In genomic region chr15:69535101-69535638, GRCh38 we compare ENCODE assay signal across 19 cellular contexts.
A peak's percentile ranks its signal among the peaks of the same experiment; 100 is the strongest.
DNase-seq lines count a peak whose midpoint lies in the region; ATAC-seq and TF ChIP-seq lines count a peak whose summit lies in the region.
"Had no signal": no experiment of that assay in that cellular context is flagged by ENCODE, and none has a peak within 500 bp of the region (broad histone marks: within the 10 kb centered on the region; RNA-seq: fewer than 3 reads in every experiment).

No MANE protein-coding gene starts in this region.

- no peaks in the 10 kb centered on the region for H3K23me2 ChIP-seq in H9 (ENCODE audit: insufficient read length, low read depth, low read length, poor library complexity, severe bottlenecking)

- no peak overlapping the region for H2BK5ac ChIP-seq in H9 (ENCODE audit: insufficient read length, low read length)

- H3K4ac ChIP-seq in H9 (ENCODE audit: low read depth, low read length), result no peak overlapping the region

- no peak overlapping the region for H2BK15ac ChIP-seq in H9 (ENCODE audit: low read depth, low read length)

- H4K20me1 ChIP-seq in H9 (ENCODE audit: control insufficient read depth, insufficient read depth, insufficient read length), result no peaks in the 10 kb centered on the region

- H3K4me2 ChIP-seq in H9 (ENCODE audit: insufficient read depth, insufficient read length, low read length), result no peak overlapping the region
- H3K4me2 ChIP-seq: hepatocyte had no signal

- no peak overlapping the region for H3K18ac ChIP-seq in H9 (ENCODE audit: insufficient read length, low read depth, low read length)

- H3K9me3 Mint-ChIP-seq in HFFc6 (no peaks in the 10 kb centered on the region), H9 (no peaks in the 10 kb centered on the region)
- H3K9me3 Mint-ChIP-seq in naive thymus-derived CD8-positive, alpha-beta T cell, result no peaks in the 10 kb centered on the region
- H3K9me3 Mint-ChIP-seq: effector memory CD8-positive, alpha-beta T cell had no signal

- no peak overlapping the region for H2BK120ac ChIP-seq in H9 (ENCODE audit: low read depth, low read length, poor library complexity, severe bottlenecking)

- H3K27ac Mint-ChIP-seq in HFFc6, result no peak overlapping the region
- peak overlapping the region in 1 of 3 experiments; percentile 62; a peak in 1 of 7 replicates for H3K27ac Mint-ChIP-seq in H9
- peak overlapping the region in 1 of 10 donors; percentile 60 for H3K27ac Mint-ChIP-seq in naive thymus-derived CD8-positive, alpha-beta T cell

- no peak overlapping the region for H2AFZ ChIP-seq in H9 (ENCODE audit: low read length)
- H2AFZ ChIP-seq: hepatocyte had no signal

- no peaks in the 10 kb centered on the region for H3K79me1 ChIP-seq in H9 (ENCODE audit: insufficient read depth, low read depth, low read length, poor library complexity, severe bottlenecking)

- no peak overlapping the region for H2BK20ac ChIP-seq in H9 (ENCODE audit: low read depth, low read length, poor library complexity, severe bottlenecking)

- no peak overlapping the region for H2BK12ac ChIP-seq in H9 (ENCODE audit: insufficient read length, low read depth, low read length)

- no peak overlapping the region for H3K14ac ChIP-seq in H9 (ENCODE audit: insufficient read depth, low read length)

- no peak for TF ChIP-seq CTCF in HFFc6 (IDR thresholded peaks at IDR 0.05)
- TF ChIP-seq CTCF in H9 (conservative IDR thresholded peaks at IDR 0.05), result no peak

- H3K4me3 Mint-ChIP-seq in HFFc6 (no peak overlapping the region), H9 (no peak overlapping the region)
- no peak overlapping the region for H3K4me3 Mint-ChIP-seq in naive thymus-derived CD8-positive, alpha-beta T cell
- H3K4me3 Mint-ChIP-seq: effector memory CD8-positive, alpha-beta T cell had no signal

- H3K79me2 ChIP-seq in H9 (ENCODE audit: insufficient read depth, low read length), result no peaks in the 10 kb centered on the region
- H3K79me2 ChIP-seq: hepatocyte had no signal

- no peak overlapping the region for H2AK5ac ChIP-seq in H9 (ENCODE audit: insufficient read length, low read length)

- POLR2A ChIA-PET in naive thymus-derived CD8-positive, alpha-beta T cell (lab: Charles Lee), result no interaction called here

- DNase-seq in A172 (ENCODE audit: low spot score) (peak; percentile 29), HFFc6 (peak; percentile 51), amniotic stem cell (lab: John Stamatoyannopoulos, UW) (peak; percentile 16), hepatic stellate cell (ENCODE audit: low spot score) (peak; percentile 29), H9 (no peak), NCI-H187 treated with DMSO at 0.1 percent for 48 hours (lab: John Stamatoyannopoulos, UW) (no peak)
- DNase-seq in naive thymus-derived CD8-positive, alpha-beta T cell, result no peak
- DNase-seq: activated CD4-positive, alpha-beta T cell treated with anti-CD3 and anti-CD28 coated beads for 4 hours; body of pancreas; effector memory CD8-positive, alpha-beta T cell; Kasumi-1; lower lobe of right lung; ovary; stimulated activated CD4-positive, alpha-beta T cell treated with anti-CD3 and anti-CD28 coated beads, Interleukin-12 subunit alpha, Interleukin-12 subunit beta, amount 100 ng/mL, for 4 hours; T-helper 1 cell had no signal

- H4K8ac ChIP-seq in H9 (replicated peaks; ENCODE audit: insufficient read length, low read depth, low read length), result no peak overlapping the region

- H3K36me3 Mint-ChIP-seq in HFFc6 (ENCODE audit: low read depth), result no peaks in the 10 kb centered on the region
- H3K36me3 Mint-ChIP-seq in H9 (ENCODE audit: insufficient read depth in 1 of 3, low read depth in 3 of 3), result no peaks in the 10 kb centered on the region; a peak in 1 of 7 replicates
- no peaks in the 10 kb centered on the region for H3K36me3 Mint-ChIP-seq in naive thymus-derived CD8-positive, alpha-beta T cell

- peaks cover 13% of the 10 kb centered on the region; the same call in 1 of the 2 replicates for H3K4me1 ChIP-seq in H9 (ENCODE audit: insufficient read depth, low read length)
- H3K4me1 ChIP-seq: body of pancreas, lower lobe of right lung had no signal

- no peak overlapping the region for H3T11ph ChIP-seq in H9 (ENCODE audit: low read length)

- no peak overlapping the region for H3K27ac ChIP-seq in H9 (ENCODE audit: insufficient read length, low read depth, low read length)
- H3K27ac ChIP-seq: body of pancreas, hepatocyte, lower lobe of right lung, ovary, tibial artery had no signal

- H3K9me3 ChIP-seq in H9 (ENCODE audit: control insufficient read depth, low read depth, low read length), result no peaks in the 10 kb centered on the region
- H3K9me3 ChIP-seq: body of pancreas, lower lobe of right lung, ovary, tibial artery had no signal

- H3K4me1 Mint-ChIP-seq in HFFc6 (ENCODE audit: low read depth) (peaks cover 11% of the 10 kb centered on the region), H9 (peaks cover 24 to 64% of the 10 kb centered on the region in 2 experiments)
- no peaks in the 10 kb centered on the region for H3K4me1 Mint-ChIP-seq in naive thymus-derived CD8-positive, alpha-beta T cell

- no peak overlapping the region for H3K23ac ChIP-seq in H9 (ENCODE audit: insufficient read length, low read depth, low read length)

- no peak overlapping the region for H4K91ac ChIP-seq in H9 (ENCODE audit: insufficient read length, low read depth, low read length)

- no peak overlapping the region for H3K56ac ChIP-seq in H9 (ENCODE audit: insufficient read length, low read depth, low read length)

- no peak overlapping the region for H3K9ac ChIP-seq in H9 (ENCODE audit: extremely low read depth, insufficient read length, low read length)

- H3K27me3 ChIP-seq in H9 (ENCODE audit: insufficient read depth, low read length), result no peaks in the 10 kb centered on the region
- H3K27me3 ChIP-seq: body of pancreas, ovary, tibial artery had no signal

- H4K5ac ChIP-seq in H9 (ENCODE audit: insufficient read length, low read depth, low read length), result no peak overlapping the region

- peaks cover 36% of the 10 kb centered on the region for H3K27me3 Mint-ChIP-seq in HFFc6 (ENCODE audit: insufficient read depth)
- no peaks in the 10 kb centered on the region for H3K27me3 Mint-ChIP-seq in H9 (ENCODE audit: low read depth)
- H3K27me3 Mint-ChIP-seq in naive thymus-derived CD8-positive, alpha-beta T cell, result peaks cover 0 to 9% (median 3%) of the 10 kb centered on the region in 5 donors

- no CpG with 5 or more reads among the region's 4 CpGs for WGBS in H9 (ENCODE audit: extremely low coverage, insufficient read length, low lambda C conversion rate)

- ATAC-seq in esophagus mucosa, result no peak
- ATAC-seq in naive thymus-derived CD8-positive, alpha-beta T cell, result no peak
- ATAC-seq: body of pancreas; effector memory CD8-positive, alpha-beta T cell; GM12878; lower lobe of right lung had no signal

Comparison
In these comparisons a context has a peak if more than half of its experiments do, and no peak if none do; other contexts are left out.
1. DNase-seq: peak in A172 (single experiment), HFFc6 (single experiment), amniotic stem cell (single experiment) and hepatic stellate cell (single experiment); none in H9 (single experiment), naive thymus-derived CD8-positive, alpha-beta T cell (0 of 10) and NCI-H187 treated with DMSO at 0.1 percent for 48 hours (single experiment).